8 cellular contexts compared by ENCODE assay signal in the genomic region with DNA sequence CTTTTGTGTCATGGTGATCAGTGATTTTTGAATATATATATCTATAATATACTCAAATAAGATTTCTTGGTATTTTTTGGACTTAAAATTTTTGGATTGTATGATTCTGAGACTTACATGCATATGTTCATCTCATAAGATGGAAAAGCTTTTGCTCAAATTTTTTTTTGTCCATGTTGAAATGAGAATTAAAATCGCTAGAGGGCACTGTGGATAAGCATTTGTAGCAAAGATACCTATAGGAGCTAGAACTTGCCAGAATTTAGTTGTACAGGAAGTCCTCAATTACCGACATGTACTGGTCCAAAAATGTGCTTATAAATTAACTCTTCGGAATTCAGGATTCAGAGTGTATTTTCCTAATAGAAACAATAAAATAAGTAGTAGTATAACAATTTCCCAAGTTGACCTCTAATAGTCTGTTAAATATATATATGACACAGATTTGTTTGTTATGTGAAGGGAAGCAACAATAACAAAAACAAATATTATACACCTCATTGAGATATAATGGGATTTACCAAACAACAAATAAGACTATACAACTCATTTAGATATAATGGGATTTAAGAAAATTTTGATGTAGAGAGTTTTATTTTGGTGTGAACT.
A peak's percentile ranks its signal among the peaks of the same experiment; 100 is the strongest.
DNase-seq lines count a peak whose midpoint lies in the region; ATAC-seq and TF ChIP-seq lines count a peak whose summit lies in the region.

No MANE protein-coding gene starts in this region.

- no peaks in the 10 kb centered on the region for H3K9me3 Mint-ChIP-seq in chondrocyte (ENCODE audit: low read depth)

- H3K27ac ChIP-seq in lung (ENCODE audit: low read depth in 1 of 2, low read length in 1 of 2), result no peak overlapping the region

- ATAC-seq in GM21390 (IDR thresholded peaks at IDR 0.05; ENCODE audit: unreplicated experiment) (peak; percentile 74), HG03571 (IDR thresholded peaks at IDR 0.05; ENCODE audit: unreplicated experiment) (peak; percentile 55), lung (ENCODE audit: insufficient read depth, low FRiP score) (peak; percentile 49)

- DNase-seq in ELR (ENCODE audit: low read depth) (peak; percentile 63), NCI-H82 (lab: John Stamatoyannopoulos, UW) (peak; percentile 78), chondrocyte (ENCODE audit: low spot score) (no peak), lung (ENCODE audit: low spot score) (no peak)
- DNase-seq in stimulated activated CD4-positive, alpha-beta T cell treated with anti-CD3 and anti-CD28 coated beads, Interleukin-4, amount 100 ng/mL, for 4 hours, result no peak
- no peak for DNase-seq in activated CD4-positive, alpha-beta T cell treated with anti-CD3 and anti-CD28 coated beads, Interleukin-2, amount 50 U/mL, for 48 hours

- H3K27ac Mint-ChIP-seq in chondrocyte (ENCODE audit: unreplicated experiment), result no peak overlapping the region

- H3K4me3 ChIP-seq in lung, result no peak overlapping the region

- no peak overlapping the region for H3K4me3 Mint-ChIP-seq in chondrocyte (ENCODE audit: unreplicated experiment)

- H3K36me3 Mint-ChIP-seq in chondrocyte (ENCODE audit: low read depth), result no peaks in the 10 kb centered on the region

- TF ChIP-seq CTCF in chondrocyte (IDR thresholded peaks at IDR 0.05), result peak; percentile 91
- peak; percentile 12 for TF ChIP-seq CTCF in lung (IDR thresholded peaks at IDR 0.05; ENCODE audit: control extremely low read depth, extremely low read depth)

- no peaks in the 10 kb centered on the region for H3K9me3 ChIP-seq in lung (ENCODE audit: control insufficient read depth in 2 of 2, insufficient read depth in 1 of 2, low read length in 1 of 2)

- peaks cover 4% of the 10 kb centered on the region for H3K4me1 Mint-ChIP-seq in chondrocyte (ENCODE audit: low read depth)

- 1 to 2% methylated on average over 3 of the region's 3 CpGs for WGBS in lung, 2 donors

- H3K36me3 ChIP-seq in lung (ENCODE audit: control insufficient read depth in 2 of 2, insufficient read depth in 2 of 2, low read length in 2 of 2), result no peaks in the 10 kb centered on the region

- H3K4me1 ChIP-seq in lung (ENCODE audit: control insufficient read depth in 2 of 2, insufficient read depth in 2 of 2, low read length in 2 of 2), result no peaks in the 10 kb centered on the region

- no peaks in the 10 kb centered on the region for H3K27me3 Mint-ChIP-seq in chondrocyte (ENCODE audit: low read depth)

- H3K27me3 ChIP-seq in lung (ENCODE audit: control insufficient read depth, insufficient read depth), result no peaks in the 10 kb centered on the region

Comparison
In these comparisons a context has a peak if more than half of its experiments do, and no peak if none do; other contexts are left out.
1. DNase-seq: peak in ELR (single experiment) and NCI-H82 (single experiment); none in chondrocyte (single experiment), lung (single experiment), stimulated activated CD4-positive, alpha-beta T cell treated with anti-CD3 and anti-CD28 coated beads, Interleukin-4, amount 100 ng/mL, for 4 hours (0 of 2) and activated CD4-positive, alpha-beta T cell treated with anti-CD3 and anti-CD28 coated beads, Interleukin-2, amount 50 U/mL, for 48 hours (0 of 2).
2. Peak in every context shown above with its lines, with median percentiles within 50 percentile points of each other: ATAC-seq.